Comparison of ENCODE assay signal across 17 cellular contexts in the genomic region with DNA sequence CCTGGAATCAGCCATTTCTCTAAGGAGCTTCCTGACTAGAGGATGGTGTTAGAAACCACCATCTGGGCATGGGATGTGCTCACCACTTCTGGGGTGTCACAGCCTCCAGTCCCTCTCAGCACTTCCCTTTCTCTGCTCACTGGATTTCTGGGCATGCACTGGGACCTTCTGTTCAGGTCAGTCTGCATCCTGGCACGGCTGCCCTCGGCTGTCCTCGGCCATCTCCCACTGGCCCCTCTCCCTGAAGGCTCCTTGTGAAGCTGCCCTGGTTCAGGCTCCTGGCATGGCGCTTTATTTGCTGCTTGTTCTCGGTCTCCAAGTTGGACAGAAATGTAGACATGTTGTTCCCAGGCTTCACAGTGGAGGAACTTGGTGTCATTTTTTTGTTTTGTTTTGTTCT. TPM values are rescaled to one million over a fixed set of nuclear protein-coding genes. Genes with fewer than 3 reads are reported as not detected.
A peak's percentile ranks its signal among the peaks of the same experiment; 100 is the strongest.
DNase-seq lines count a peak whose midpoint lies in the region; ATAC-seq and TF ChIP-seq lines count a peak whose summit lies in the region.
"Had no signal": no experiment of that assay in that cellular context is flagged by ENCODE, and none has a peak within 500 bp of the region (broad histone marks: within the 10 kb centered on the region; RNA-seq: fewer than 3 reads in every experiment).

No MANE protein-coding gene starts in this region.

- TF ChIP-seq CTCF in endodermal cell (conservative IDR thresholded peaks at IDR 0.05) (no peak), stomach (IDR thresholded peaks at IDR 0.05) (no peak), Calu3 (IDR thresholded peaks at IDR 0.05; ENCODE audit: unreplicated experiment) (no peak), OCI-LY7 (conservative IDR thresholded peaks at IDR 0.05; ENCODE audit: low read length) (no peak)

- no peaks in the 10 kb centered on the region for H3K36me3 Mint-ChIP-seq in activated CD8-positive, alpha-beta memory T cell treated with anti-CD3 and anti-CD28 coated beads, Interleukin-2, amount 10 ng/mL, durations not matched to agents 7 days and 5 days
- H3K36me3 Mint-ChIP-seq in endodermal cell (ENCODE audit: low read depth) (no peaks in the 10 kb centered on the region), Calu3 (ENCODE audit: insufficient read depth, unreplicated experiment) (no peaks in the 10 kb centered on the region)
- H3K36me3 Mint-ChIP-seq: CD14-positive monocyte; CD4-positive, alpha-beta memory T cell had no signal

- no peak overlapping the region for H3K27ac Mint-ChIP-seq in activated CD8-positive, alpha-beta memory T cell treated with anti-CD3 and anti-CD28 coated beads, Interleukin-2, amount 10 ng/mL, durations not matched to agents 7 days and 5 days
- H3K27ac Mint-ChIP-seq in endodermal cell (no peak overlapping the region), Calu3 (ENCODE audit: unreplicated experiment) (no peak overlapping the region)
- H3K27ac Mint-ChIP-seq: CD4-positive, alpha-beta memory T cell had no signal

- ATAC-seq in activated CD8-positive, alpha-beta memory T cell treated with anti-CD3 and anti-CD28 coated beads, Interleukin-2, amount 10 ng/mL, durations not matched to agents 7 days and 5 days = no peak
- no peak for ATAC-seq in HG02759 (IDR thresholded peaks at IDR 0.05; ENCODE audit: unreplicated experiment)

- H3K4me2 ChIP-seq in neuronal stem cell (ENCODE audit: insufficient read depth, low read length, poor library complexity, severe bottlenecking) (no peak overlapping the region), OCI-LY7 (ENCODE audit: low read length) (no peak overlapping the region)
- H3K4me2 ChIP-seq: BLaER1 had no signal

- no peaks in the 10 kb centered on the region for H3K79me1 ChIP-seq in neuronal stem cell (ENCODE audit: low read depth, low read length)

- no peak overlapping the region for H3K4ac ChIP-seq in neuronal stem cell (ENCODE audit: low read length)

- H3K27ac ChIP-seq in endodermal cell (ENCODE audit: low read depth, low read length) = no peak overlapping the region
- H3K27ac ChIP-seq in neuronal stem cell (replicated peaks; ENCODE audit: low read length) = no peak overlapping the region
- no peak overlapping the region for H3K27ac ChIP-seq in stomach
- H3K27ac ChIP-seq in OCI-LY7 (ENCODE audit: low read depth, low read length, poor library complexity, severe bottlenecking) = no peak overlapping the region
- H3K27ac ChIP-seq: BLaER1 had no signal

- H3K23ac ChIP-seq in neuronal stem cell (ENCODE audit: low read depth, low read length, poor library complexity) = peak overlapping the region; percentile 11

- no peak overlapping the region for H3K14ac ChIP-seq in neuronal stem cell (ENCODE audit: low read length)

- no peaks in the 10 kb centered on the region for H3K9me2 ChIP-seq in OCI-LY7 (ENCODE audit: insufficient read depth, low read length)

- H3K79me2 ChIP-seq in OCI-LY7 (ENCODE audit: insufficient read depth, low read depth, low read length) = no peaks in the 10 kb centered on the region

- H4K91ac ChIP-seq in neuronal stem cell (ENCODE audit: low read depth, low read length, poor library complexity) = no peak overlapping the region

- no peak overlapping the region for H3K4me3 Mint-ChIP-seq in activated CD8-positive, alpha-beta memory T cell treated with anti-CD3 and anti-CD28 coated beads, Interleukin-2, amount 10 ng/mL, durations not matched to agents 7 days and 5 days
- no peak overlapping the region for H3K4me3 Mint-ChIP-seq in endodermal cell
- no peak overlapping the region for H3K4me3 Mint-ChIP-seq in Calu3 (ENCODE audit: low read depth, unreplicated experiment)
- H3K4me3 Mint-ChIP-seq: CD14-positive monocyte; CD4-positive, alpha-beta memory T cell had no signal

- no peaks in the 10 kb centered on the region for H3K9me3 Mint-ChIP-seq in activated CD8-positive, alpha-beta memory T cell treated with anti-CD3 and anti-CD28 coated beads, Interleukin-2, amount 10 ng/mL, durations not matched to agents 7 days and 5 days (ENCODE audit: low read depth)
- peaks cover 18% of the 10 kb centered on the region for H3K9me3 Mint-ChIP-seq in endodermal cell
- H3K9me3 Mint-ChIP-seq in Calu3 (ENCODE audit: low read depth, unreplicated experiment) = no peaks in the 10 kb centered on the region
- H3K9me3 Mint-ChIP-seq: CD4-positive, alpha-beta memory T cell had no signal

- peak overlapping the region; percentile 11 for H3K18ac ChIP-seq in neuronal stem cell (ENCODE audit: low read length)

- intact Hi-C loops in stomach (cut with DNase I; ENCODE audit: low total_unique reads) (no loop called here), Calu3 (cut with micrococcal nuclease; ENCODE audit: unreplicated experiment) (no loop called here), OCI-LY7 (cut with micrococcal nuclease; ENCODE audit: unreplicated experiment) (no loop called here)

- TF ChIP-seq POLR2A in stomach (IDR thresholded peaks at IDR 0.05) = no peak

- H2BK5ac ChIP-seq in neuronal stem cell (ENCODE audit: low read length) = no peak overlapping the region

- H3K4me3 ChIP-seq in endodermal cell (ENCODE audit: low read length) (no peak overlapping the region), neuronal stem cell (ENCODE audit: low read length in 2 of 2) (peak overlapping the region in 1 of 2 donors; percentile 65), stomach (no peak overlapping the region), OCI-LY7 (ENCODE audit: low read depth, low read length, poor library complexity, severe bottlenecking) (no peak overlapping the region)
- H3K4me3 ChIP-seq: BLaER1 had no signal

- H2BK120ac ChIP-seq in neuronal stem cell (ENCODE audit: low read depth, low read length) = no peak overlapping the region

- peaks cover 10% of the 10 kb centered on the region for H3K4me1 Mint-ChIP-seq in activated CD8-positive, alpha-beta memory T cell treated with anti-CD3 and anti-CD28 coated beads, Interleukin-2, amount 10 ng/mL, durations not matched to agents 7 days and 5 days
- H3K4me1 Mint-ChIP-seq in endodermal cell (no peaks in the 10 kb centered on the region), Calu3 (ENCODE audit: low read depth, unreplicated experiment) (no peaks in the 10 kb centered on the region)
- H3K4me1 Mint-ChIP-seq: CD14-positive monocyte had no signal

- H3K27me3 Mint-ChIP-seq in activated CD8-positive, alpha-beta memory T cell treated with anti-CD3 and anti-CD28 coated beads, Interleukin-2, amount 10 ng/mL, durations not matched to agents 7 days and 5 days = peaks cover 14% of the 10 kb centered on the region
- H3K27me3 Mint-ChIP-seq in endodermal cell (ENCODE audit: insufficient read depth) (no peaks in the 10 kb centered on the region), Calu3 (ENCODE audit: unreplicated experiment) (peaks cover 20% of the 10 kb centered on the region)

- no peak overlapping the region for H2BK15ac ChIP-seq in neuronal stem cell (ENCODE audit: low read length)

- no peak overlapping the region for H4K8ac ChIP-seq in neuronal stem cell (ENCODE audit: low read depth, low read length)

- peak; percentile 33 for DNase-seq in activated CD8-positive, alpha-beta memory T cell treated with anti-CD3 and anti-CD28 coated beads, Interleukin-2, amount 10 ng/mL, durations not matched to agents 7 days and 5 days
- no peak for DNase-seq in activated CD8-positive, alpha-beta memory T cell treated with anti-CD3 and anti-CD28 coated beads, Interleukin-2, amount 50 U/mL, for 4 hours
- peak; percentile 4 for DNase-seq in endodermal cell
- no peak for DNase-seq in neuronal stem cell (ENCODE audit: low spot score)
- peak; percentile 9 for DNase-seq in stomach
- no peak for DNase-seq in Calu3
- no peak for DNase-seq in OCI-LY7 (ENCODE audit: low spot score)
- DNase-seq: 8988T; CD4-positive, alpha-beta memory T cell; DMS79 treated with DMSO at 0.1 percent for 48 hours; GF-D8; GOT3; H7 had no signal

- no peaks in the 10 kb centered on the region for H3K4me1 ChIP-seq in endodermal cell (ENCODE audit: control insufficient read depth, insufficient read depth, low read length)
- peaks cover 0 to 9% of the 10 kb centered on the region in 2 donors for H3K4me1 ChIP-seq in neuronal stem cell (ENCODE audit: control insufficient read depth in 2 of 2, insufficient read depth in 1 of 2, low read depth in 1 of 2, low read length in 2 of 2)
- no peaks in the 10 kb centered on the region for H3K4me1 ChIP-seq in stomach
- no peaks in the 10 kb centered on the region for H3K4me1 ChIP-seq in OCI-LY7 (ENCODE audit: insufficient read depth, low read length, poor library complexity, severe bottlenecking)

- no peaks in the 10 kb centered on the region for H3K27me3 ChIP-seq in endodermal cell (ENCODE audit: control insufficient read depth, insufficient read depth, low read length, poor library complexity, severe bottlenecking)
- H3K27me3 ChIP-seq in neuronal stem cell (ENCODE audit: control insufficient read depth in 3 of 3, insufficient read depth in 3 of 3, low read depth in 1 of 3, low read length in 3 of 3) = no peaks in the 10 kb centered on the region
- peaks cover 0 to 29% (median 0%) of the 10 kb centered on the region in 3 donors for H3K27me3 ChIP-seq in stomach
- H3K27me3 ChIP-seq: BLaER1 had no signal

- TF ChIP-seq EP300 in stomach (IDR thresholded peaks at IDR 0.05) = no peak

- no peaks in the 10 kb centered on the region for H4K20me1 ChIP-seq in OCI-LY7 (ENCODE audit: insufficient read depth, low read length)
- H4K20me1 ChIP-seq: BLaER1 had no signal

- POLR2A ChIA-PET in OCI-LY7 (lab: Charles Lee) = no interaction called here

- H3K9ac ChIP-seq in endodermal cell (ENCODE audit: extremely low read depth, low read length, poor library complexity, severe bottlenecking) (no peak overlapping the region), neuronal stem cell (ENCODE audit: low read depth, low read length, poor library complexity) (no peak overlapping the region)
- H3K9ac ChIP-seq: BLaER1 had no signal

- CTCF ChIA-PET in activated CD8-positive, alpha-beta memory T cell treated with anti-CD3 and anti-CD28 coated beads, Interleukin-2, amount 10 ng/mL, durations not matched to agents 7 days and 5 days (lab: Charles Lee) = no interaction called here
- CTCF ChIA-PET in Calu3 (lab: Charles Lee) = interaction anchor here (0.7 kb wide), 1 partner anchor 48 kb away, joined by 3 read pairs; no protein-coding TSS in a partner anchor
- CTCF ChIA-PET in OCI-LY7 (lab: Charles Lee; ENCODE audit: unreplicated experiment) = no interaction called here

- H2AFZ ChIP-seq in neuronal stem cell (ENCODE audit: low read length) = no peak overlapping the region
- no peak overlapping the region for H2AFZ ChIP-seq in OCI-LY7 (ENCODE audit: low read length)

- WGBS in endodermal cell (ENCODE audit: insufficient coverage in 1 of 2, insufficient read length in 1 of 2), 2 experiments = 85 to 89% methylated on average over 4 to 5 of the region's 5 CpGs
- WGBS in neuronal stem cell (ENCODE audit: extremely low coverage in 2 of 2, insufficient read length in 2 of 2, insufficient replicate concordance in 1 of 2), 2 donors = no CpG with 5 or more reads among the region's 5 CpGs
- 78 to 94% (median 91%) methylated on average over 5 of the region's 5 CpGs for WGBS in stomach, 5 donors

- H3K9me3 ChIP-seq in endodermal cell (ENCODE audit: control insufficient read depth, low read length) (no peaks in the 10 kb centered on the region), neuronal stem cell (replicated peaks in 1 of 2; ENCODE audit: control insufficient read depth in 2 of 2, insufficient read depth in 1 of 2, low read depth in 1 of 2, low read length in 2 of 2) (peaks cover 0 to 7% of the 10 kb centered on the region in 2 donors), stomach (peaks cover 0 to 3% (median 0%) of the 10 kb centered on the region in 4 donors), OCI-LY7 (ENCODE audit: low read length) (no peaks in the 10 kb centered on the region)

- no peak overlapping the region for H2AK5ac ChIP-seq in neuronal stem cell (ENCODE audit: low read depth, low read length)

- no peak overlapping the region for H2BK12ac ChIP-seq in neuronal stem cell (ENCODE audit: low read length)

- H3K36me3 ChIP-seq in endodermal cell (ENCODE audit: control insufficient read depth, insufficient read depth, low read length) (no peaks in the 10 kb centered on the region), neuronal stem cell (replicated peaks in 1 of 2; ENCODE audit: control insufficient read depth in 2 of 2, insufficient read depth in 2 of 2, low read length in 2 of 2) (no peaks in the 10 kb centered on the region), stomach (no peaks in the 10 kb centered on the region), OCI-LY7 (ENCODE audit: insufficient read depth, low read length) (no peaks in the 10 kb centered on the region)
- H3K36me3 ChIP-seq: BLaER1 had no signal

- BruUV-seq in Calu3 (replicated peaks; lab: Mats Ljungman, UMichigan) = no TSS peak
- no TSS peak for BruUV-seq in OCI-LY7 (replicated peaks; lab: Mats Ljungman, UMichigan)

RNA-seq across cellular contexts. Expression of a gene that starts 60.0 kb away (rescaled TPM):
- total RNA-seq in activated CD8-positive, alpha-beta memory T cell treated with anti-CD3 and anti-CD28 coated beads, Interleukin-2, amount 10 ng/mL, durations not matched to agents 7 days and 5 days = under 1 TPM; 0.40 to 0.96 TPM
- total RNA-seq in endodermal cell = under 1 TPM in 1 of 2 donors, not detected in 1; 0.69 TPM
- 0.43 TPM for polyA plus RNA-seq in endodermal cell (2013, experiment 1 of 2)
- polyA plus RNA-seq in endodermal cell (2013, experiment 2 of 2) = not detected
- polyA plus RNA-seq in neuronal stem cell (2013, experiment 1 of 2) = 0.17 TPM
- 0.26 TPM for polyA plus RNA-seq in neuronal stem cell (2013, experiment 2 of 2)
- total RNA-seq in stomach = not detected
- polyA plus RNA-seq in stomach = 1 to 10 TPM in 1 of 3 donors, under 1 TPM in 1, not detected in 1; 0.87 to 2.2 TPM
- total RNA-seq in Calu3 (2022) = not detected in 2 replicates
- 0.41 TPM in 1 of 2 replicates, not detected in the other for total RNA-seq in OCI-LY7 (2014; rRNA removed; shearing (Covaris generic))
- not detected in 2 replicates for total RNA-seq in OCI-LY7 (2022)
- total RNA-seq: H7, HT-29 had no signal

Comparison
In these comparisons a context has a peak if more than half of its experiments do, and no peak if none do; other contexts are left out.
1. DNase-seq: peak in activated CD8-positive, alpha-beta memory T cell treated with anti-CD3 and anti-CD28 coated beads, Interleukin-2, amount 10 ng/mL, durations not matched to agents 7 days and 5 days (single experiment), endodermal cell (single experiment) and stomach (single experiment); none in activated CD8-positive, alpha-beta memory T cell treated with anti-CD3 and anti-CD28 coated beads, Interleukin-2, amount 50 U/mL, for 4 hours (single experiment), neuronal stem cell (single experiment), Calu3 (single experiment) and OCI-LY7 (single experiment).